In genomic region chr10:22597142-22597541, GRCh38 we compare ENCODE assay signal across 9 cellular contexts.
A peak's percentile ranks its signal among the peaks of the same experiment; 100 is the strongest.
DNase-seq lines count a peak whose midpoint lies in the region; ATAC-seq, FAIRE-seq and TF ChIP-seq lines count a peak whose summit lies in the region.
"Had no signal": no experiment of that assay in that cellular context is flagged by ENCODE, and none has a peak within 500 bp of the region (broad histone marks: within the 10 kb centered on the region; RNA-seq: fewer than 3 reads in every experiment).

No MANE protein-coding gene starts in this region.

- ATAC-seq in HG03039 (IDR thresholded peaks at IDR 0.05; ENCODE audit: unreplicated experiment) (peak; percentile 50), GM21825 (IDR thresholded peaks at IDR 0.05; ENCODE audit: unreplicated experiment) (no peak)

- peaks cover 84% of the 10 kb centered on the region for H3K4me1 Mint-ChIP-seq in activated T-cell treated with anti-CD3 and anti-CD28 coated beads, Interleukin-2, amount 50 U/mL, for 24 hours (ENCODE audit: low read depth)
- H3K4me1 Mint-ChIP-seq in astrocyte (ENCODE audit: low read depth, unreplicated experiment) = peaks cover 28% of the 10 kb centered on the region
- peaks cover 81% of the 10 kb centered on the region for H3K4me1 Mint-ChIP-seq in stimulated activated naive CD8-positive, alpha-beta T cell treated with anti-CD3 and anti-CD28 coated beads, Interleukin-15, Interleukin-2, amounts not matched to agents 100 ng/mL and 50 ng/mL, for 24 hours (ENCODE audit: low read depth)

- TF ChIP-seq CTCF in astrocyte (IDR thresholded peaks at IDR 0.05; ENCODE audit: insufficient read depth, low read depth, low read length) = no peak

- H3K4me3 Mint-ChIP-seq in activated T-cell treated with anti-CD3 and anti-CD28 coated beads, Interleukin-2, amount 50 U/mL, for 24 hours = peak overlapping the region; percentile 15
- no peak overlapping the region for H3K4me3 Mint-ChIP-seq in astrocyte (ENCODE audit: unreplicated experiment)
- H3K4me3 Mint-ChIP-seq in stimulated activated naive CD8-positive, alpha-beta T cell treated with anti-CD3 and anti-CD28 coated beads, Interleukin-15, Interleukin-2, amounts not matched to agents 100 ng/mL and 50 ng/mL, for 24 hours = peak overlapping the region; percentile 19
- H3K4me3 Mint-ChIP-seq: nephron had no signal

- H4K8ac ChIP-seq in neuronal stem cell (ENCODE audit: low read depth, low read length) = no peak overlapping the region

- H4K91ac ChIP-seq in neuronal stem cell (ENCODE audit: low read depth, low read length, poor library complexity) = no peak overlapping the region

- no peak overlapping the region for H3K14ac ChIP-seq in neuronal stem cell (ENCODE audit: low read length)

- H3K4me3 ChIP-seq in astrocyte (ENCODE audit: insufficient read depth, low read depth, low read length) = no peak overlapping the region
- H3K4me3 ChIP-seq in neuronal stem cell (ENCODE audit: low read length in 2 of 2) = no peak overlapping the region

- no peaks in the 10 kb centered on the region for H3K9me3 Mint-ChIP-seq in activated T-cell treated with anti-CD3 and anti-CD28 coated beads, Interleukin-2, amount 50 U/mL, for 24 hours
- no peaks in the 10 kb centered on the region for H3K9me3 Mint-ChIP-seq in astrocyte (ENCODE audit: unreplicated experiment)
- no peaks in the 10 kb centered on the region for H3K9me3 Mint-ChIP-seq in stimulated activated naive CD8-positive, alpha-beta T cell treated with anti-CD3 and anti-CD28 coated beads, Interleukin-15, Interleukin-2, amounts not matched to agents 100 ng/mL and 50 ng/mL, for 24 hours
- H3K9me3 Mint-ChIP-seq: nephron had no signal

- H3K27me3 ChIP-seq in astrocyte (ENCODE audit: insufficient read depth, low read length) (no peaks in the 10 kb centered on the region), neuronal stem cell (ENCODE audit: control insufficient read depth in 3 of 3, insufficient read depth in 3 of 3, low read depth in 1 of 3, low read length in 3 of 3) (no peaks in the 10 kb centered on the region)

- H3K18ac ChIP-seq in neuronal stem cell (ENCODE audit: low read length) = no peak overlapping the region

- H3K79me2 ChIP-seq in astrocyte (ENCODE audit: insufficient read depth, low read length) = peaks cover 20% of the 10 kb centered on the region

- H3K27ac Mint-ChIP-seq in activated T-cell treated with anti-CD3 and anti-CD28 coated beads, Interleukin-2, amount 50 U/mL, for 24 hours = peak overlapping the region; percentile 84
- H3K27ac Mint-ChIP-seq in astrocyte (ENCODE audit: unreplicated experiment) = peak overlapping the region; percentile 82
- H3K27ac Mint-ChIP-seq in stimulated activated naive CD8-positive, alpha-beta T cell treated with anti-CD3 and anti-CD28 coated beads, Interleukin-15, Interleukin-2, amounts not matched to agents 100 ng/mL and 50 ng/mL, for 24 hours = peak overlapping the region; percentile 62
- H3K27ac Mint-ChIP-seq: nephron had no signal

- H3K9ac ChIP-seq in astrocyte (ENCODE audit: low read length) (peak overlapping the region; percentile 21), neuronal stem cell (ENCODE audit: low read depth, low read length, poor library complexity) (no peak overlapping the region)

- H4K20me1 ChIP-seq in astrocyte (ENCODE audit: insufficient read depth, low read length) = peaks cover 6% of the 10 kb centered on the region

- H3K4me2 ChIP-seq in astrocyte (ENCODE audit: low read length) (peak overlapping the region; percentile 42), neuronal stem cell (ENCODE audit: insufficient read depth, low read length, poor library complexity, severe bottlenecking) (no peak overlapping the region)

- no peak overlapping the region for H3K23ac ChIP-seq in neuronal stem cell (ENCODE audit: low read depth, low read length, poor library complexity)

- WGBS in neuronal stem cell (ENCODE audit: extremely low coverage in 2 of 2, insufficient read length in 2 of 2, insufficient replicate concordance in 1 of 2), 2 donors = no CpG with 5 or more reads among the region's 5 CpGs

- H2BK120ac ChIP-seq in neuronal stem cell (ENCODE audit: low read depth, low read length) = no peak overlapping the region

- H3K79me1 ChIP-seq in neuronal stem cell (ENCODE audit: low read depth, low read length) = no peaks in the 10 kb centered on the region

- no peaks in the 10 kb centered on the region for H3K9me3 ChIP-seq in astrocyte (ENCODE audit: insufficient read depth, low read depth, low read length)
- H3K9me3 ChIP-seq in neuronal stem cell (replicated peaks in 1 of 2; ENCODE audit: control insufficient read depth in 2 of 2, insufficient read depth in 1 of 2, low read depth in 1 of 2, low read length in 2 of 2) = no peaks in the 10 kb centered on the region

- peaks cover 78% of the 10 kb centered on the region for H3K36me3 Mint-ChIP-seq in activated T-cell treated with anti-CD3 and anti-CD28 coated beads, Interleukin-2, amount 50 U/mL, for 24 hours (ENCODE audit: low read depth)
- peaks cover 9% of the 10 kb centered on the region for H3K36me3 Mint-ChIP-seq in astrocyte (ENCODE audit: low read depth, unreplicated experiment)
- peaks cover 57% of the 10 kb centered on the region for H3K36me3 Mint-ChIP-seq in stimulated activated naive CD8-positive, alpha-beta T cell treated with anti-CD3 and anti-CD28 coated beads, Interleukin-15, Interleukin-2, amounts not matched to agents 100 ng/mL and 50 ng/mL, for 24 hours (ENCODE audit: low read depth)

- no peak overlapping the region for H2BK5ac ChIP-seq in neuronal stem cell (ENCODE audit: low read length)

- H2AK5ac ChIP-seq in neuronal stem cell (ENCODE audit: low read depth, low read length) = no peak overlapping the region

- H3K4me1 ChIP-seq in astrocyte (ENCODE audit: insufficient read depth, low read length) (peaks cover 30% of the 10 kb centered on the region), neuronal stem cell (ENCODE audit: control insufficient read depth in 2 of 2, insufficient read depth in 1 of 2, low read depth in 1 of 2, low read length in 2 of 2) (peaks cover 2 to 5% of the 10 kb centered on the region in 2 donors)

- peak overlapping the region; percentile 21 for H3K27ac ChIP-seq in astrocyte (ENCODE audit: low read depth, low read length)
- no peak overlapping the region for H3K27ac ChIP-seq in neuronal stem cell (replicated peaks; ENCODE audit: low read length)

- FAIRE-seq in astrocyte (lab: Jason Lieb, UNC) = no peak

- H2BK12ac ChIP-seq in neuronal stem cell (ENCODE audit: low read length) = no peak overlapping the region

- H3K36me3 ChIP-seq in astrocyte (ENCODE audit: insufficient read depth, low read length) (no peaks in the 10 kb centered on the region), neuronal stem cell (replicated peaks in 1 of 2; ENCODE audit: control insufficient read depth in 2 of 2, insufficient read depth in 2 of 2, low read length in 2 of 2) (peaks cover 0 to 4% of the 10 kb centered on the region in 2 donors)

- no peak overlapping the region for H2BK15ac ChIP-seq in neuronal stem cell (ENCODE audit: low read length)

- no peak overlapping the region for H2AFZ ChIP-seq in astrocyte (ENCODE audit: low read depth, low read length)
- no peak overlapping the region for H2AFZ ChIP-seq in neuronal stem cell (ENCODE audit: low read length)

- no peak overlapping the region for H3K4ac ChIP-seq in neuronal stem cell (ENCODE audit: low read length)

- no peaks in the 10 kb centered on the region for H3K27me3 Mint-ChIP-seq in activated T-cell treated with anti-CD3 and anti-CD28 coated beads, Interleukin-2, amount 50 U/mL, for 24 hours
- no peaks in the 10 kb centered on the region for H3K27me3 Mint-ChIP-seq in astrocyte (ENCODE audit: low read depth, unreplicated experiment)
- no peaks in the 10 kb centered on the region for H3K27me3 Mint-ChIP-seq in stimulated activated naive CD8-positive, alpha-beta T cell treated with anti-CD3 and anti-CD28 coated beads, Interleukin-15, Interleukin-2, amounts not matched to agents 100 ng/mL and 50 ng/mL, for 24 hours

- DNase-seq in activated T-cell treated with anti-CD3 and anti-CD28 coated beads, Interleukin-2, amount 50 U/mL, for 24 hours = no peak
- no peak for DNase-seq in activated T-cell treated with anti-CD3 and anti-CD28 coated beads, Interleukin-2, amount 50 U/mL, for 48 hours
- DNase-seq in astrocyte (ENCODE audit: low read depth) (peak; percentile 52), neuronal stem cell (ENCODE audit: low spot score) (no peak), OCI-M1 (lab: John Stamatoyannopoulos, UW) (no peak)
